22 cellular contexts compared by ENCODE assay signal in genomic region chr13:26585136-26585535, GRCh38. TPM values are rescaled to one million over a fixed set of nuclear protein-coding genes. Genes with fewer than 3 reads are reported as not detected.
DNase-seq lines count a peak whose midpoint lies in the region; ATAC-seq and TF ChIP-seq lines count a peak whose summit lies in the region.
"Had no signal": no experiment of that assay in that cellular context is flagged by ENCODE, and none has a peak within 500 bp of the region (broad histone marks: within the 10 kb centered on the region; RNA-seq: fewer than 3 reads in every experiment).

No MANE protein-coding gene starts in this region.

- H3K14ac ChIP-seq in IMR-90 (replicated peaks; ENCODE audit: low read depth, low read length) = 0 out of 2 replicates have a peak overlapping the region, but pooled peaks have one; percentile 15

- peaks cover 7% of the 10 kb centered on the region; the same call in 1 of the 2 replicates for H4K20me1 ChIP-seq in IMR-90 (ENCODE audit: insufficient read depth, low read length)
- H4K20me1 ChIP-seq in SK-N-SH (ENCODE audit: insufficient read depth) = no peaks in the 10 kb centered on the region
- H4K20me1 ChIP-seq in mammary epithelial cell (ENCODE audit: insufficient read depth, low read length) = no peaks in the 10 kb centered on the region
- H4K20me1 ChIP-seq: BLaER1 had no signal

- H3K27ac ChIP-seq in IMR-90 (ENCODE audit: insufficient read depth, low read length) (no peak overlapping the region), SK-N-SH (ENCODE audit: low read depth in 2 of 2, low read length in 1 of 2) (peak overlapping the region in 1 of 2 experiments; percentile 83; a peak in 3 of 4 replicates), mammary epithelial cell (ENCODE audit: insufficient read depth, low read depth, low read length) (no peak overlapping the region)
- H3K27ac ChIP-seq: A549, BLaER1 had no signal

- no peak overlapping the region for H4K91ac ChIP-seq in IMR-90 (ENCODE audit: insufficient read depth, low read depth, low read length)

- DNase-seq in AG10803 (ENCODE audit: low read depth) (peak; percentile 41), IMR-90 (peak; percentile 73), SK-N-SH (no peak), fibroblast of the aortic adventitia (ENCODE audit: low read depth) (peak; percentile 50), GM19238 (ENCODE audit: insufficient read length, low spot score) (no peak), mammary epithelial cell (no peak), left colon (no peak)
- DNase-seq in activated T-cell treated with anti-CD3 and anti-CD28 coated beads, Interleukin-2, amount 50 U/mL, for 24 hours = no peak
- DNase-seq: activated CD4-positive, alpha-beta T cell treated with anti-CD3 and anti-CD28 coated beads for 1 hour; activated naive CD4-positive, alpha-beta T cell treated with anti-CD3 and anti-CD28 coated beads, Interleukin-2, amount 10 ng/mL, durations not matched to agents 7 days and 5 days; activated T-cell treated with anti-CD3 and anti-CD28 coated beads, Interleukin-2, amount 50 U/mL, for 72 hours; naive B cell; NCI-H1105; NCI-H2081 treated with DMSO at 0.1 percent for 48 hours; NCI-H510A; stimulated activated CD4-positive, alpha-beta T cell treated with anti-CD3 and anti-CD28 coated beads, Interleukin-4, amount 100 ng/mL, for 1 hour had no signal

- no peak for TF ChIP-seq RAD21 in IMR-90 (IDR thresholded peaks at IDR 0.05; ENCODE audit: low read length)
- TF ChIP-seq RAD21 in SK-N-SH (IDR thresholded peaks at IDR 0.05; ENCODE audit: low read length) = no peak

- H3K36me3 ChIP-seq in IMR-90 (ENCODE audit: control insufficient read depth, insufficient read depth, low read length) (no peaks in the 10 kb centered on the region), SK-N-SH (replicated peaks in 1 of 2; ENCODE audit: control insufficient read depth in 1 of 2, insufficient read depth in 2 of 2, low read length in 1 of 2) (peaks cover 0 to 5% of the 10 kb centered on the region in 2 experiments), mammary epithelial cell (ENCODE audit: insufficient read depth, low read length) (no peaks in the 10 kb centered on the region)
- H3K36me3 ChIP-seq: BLaER1 had no signal

- TF ChIP-seq EP300 in SK-N-SH (IDR thresholded peaks at IDR 0.05; ENCODE audit: borderline replicate concordance in 1 of 2, low read depth in 1 of 2, low read length in 1 of 2) = no peak

- peaks cover 34% of the 10 kb centered on the region for H3K27me3 Mint-ChIP-seq in activated T-cell treated with anti-CD3 and anti-CD28 coated beads, Interleukin-2, amount 50 U/mL, for 24 hours
- H3K27me3 Mint-ChIP-seq: dendritic cell treated with granulocyte-macrophage colony-stimulating factor and Interleukin-4, amounts not matched to agents 40 ng/mL and 50 ng/mL, for 4 days; stimulated activated memory B cell treated with anti-CD40 and anti-IgM and Interleukin-4, amounts not matched to agents 10 μg/mL and 1 μg/mL and 100 μg/mL, for 72 hours had no signal

- BruUV-seq in IMR-90 (replicated peaks; lab: Mats Ljungman, UMichigan) (no TSS peak), mammary epithelial cell (replicated peaks; lab: Mats Ljungman, UMichigan) (no TSS peak)

- POLR2A ChIA-PET in IMR-90 (lab: Charles Lee; ENCODE audit: unreplicated experiment) = no interaction called here
- POLR2A ChIA-PET in SK-N-SH (lab: Yijun Ruan, JAX) = no interaction called here

- intact Hi-C loops in IMR-90 (cut with micrococcal nuclease) (no loop called here), mammary epithelial cell (cut with micrococcal nuclease) (no loop called here), left colon (cut with DNase I, micrococcal nuclease) (no loop called here)

- H3K23ac ChIP-seq in IMR-90 (ENCODE audit: low read depth, low read length) = no peak overlapping the region; the same call in 1 of the 2 replicates

- H3K4me3 Mint-ChIP-seq in activated T-cell treated with anti-CD3 and anti-CD28 coated beads, Interleukin-2, amount 50 U/mL, for 24 hours = no peak overlapping the region
- H3K4me3 Mint-ChIP-seq: activated naive CD4-positive, alpha-beta T cell treated with anti-CD3 and anti-CD28 coated beads, Interleukin-2, amount 10 ng/mL, durations not matched to agents 7 days and 5 days; activated T-cell treated with anti-CD3 and anti-CD28 coated beads, Interleukin-2, amount 50 U/mL, for 72 hours; dendritic cell treated with granulocyte-macrophage colony-stimulating factor and Interleukin-4, amounts not matched to agents 40 ng/mL and 50 ng/mL, for 4 days; naive B cell; stimulated activated memory B cell treated with anti-CD40 and anti-IgM and Interleukin-4, amounts not matched to agents 10 μg/mL and 1 μg/mL and 100 μg/mL, for 72 hours; T-helper 1 cell treated with Interleukin-12 subunit alpha and Interleukin-12 subunit beta and Interleukin-4 antibody, amounts not matched to agents 30 μg/mL and 1 μg/mL, for 36 hours had no signal

- peak overlapping the region; percentile 96; the same call in 1 of the 2 replicates for H3K18ac ChIP-seq in IMR-90 (ENCODE audit: low read depth, low read length)

- peaks cover 31% of the 10 kb centered on the region for H3F3A ChIP-seq in SK-N-SH (replicated peaks; ENCODE audit: insufficient read depth)

- H2BK120ac ChIP-seq in IMR-90 (ENCODE audit: low read depth, low read length) = peak overlapping the region; percentile 4; the same call in 1 of the 2 replicates

- H3K4me3 ChIP-seq in AG10803 (ENCODE audit: low read length) (no peak overlapping the region), IMR-90 (ENCODE audit: insufficient read depth, low read depth, low read length) (no peak overlapping the region), SK-N-SH (ENCODE audit: low read depth in 2 of 2, low read length in 1 of 2) (no peak overlapping the region; a peak in 1 of 4 replicates), fibroblast of the aortic adventitia (ENCODE audit: low read depth, low read length) (no peak overlapping the region), mammary epithelial cell (replicated peaks in 1 of 3; ENCODE audit: insufficient read depth in 1 of 3, low read depth in 2 of 3, low read length in 3 of 3) (no peak overlapping the region)
- H3K4me3 ChIP-seq: A549, BLaER1, GM12878 had no signal

- H3K79me2 ChIP-seq in SK-N-SH (ENCODE audit: insufficient read depth) (peaks cover 93% of the 10 kb centered on the region), mammary epithelial cell (ENCODE audit: insufficient read depth, low read length) (peaks cover 47% of the 10 kb centered on the region)

- no peaks in the 10 kb centered on the region for H3K27me3 ChIP-seq in IMR-90 (ENCODE audit: control insufficient read depth, insufficient read depth, low read length)
- H3K27me3 ChIP-seq in SK-N-SH (ENCODE audit: insufficient read depth) = no peaks in the 10 kb centered on the region
- H3K27me3 ChIP-seq in mammary epithelial cell (ENCODE audit: insufficient read depth, low read length) = no peaks in the 10 kb centered on the region
- H3K27me3 ChIP-seq: BLaER1 had no signal

- H3K9me3 ChIP-seq in IMR-90 (ENCODE audit: control insufficient read depth, insufficient read depth, low read length) (no peaks in the 10 kb centered on the region), SK-N-SH (no peaks in the 10 kb centered on the region), mammary epithelial cell (replicated peaks; ENCODE audit: insufficient read depth, low read length) (no peaks in the 10 kb centered on the region)
- H3K9me3 ChIP-seq: A549, BLaER1 had no signal

- no peak for TF ChIP-seq POLR2A in IMR-90 (IDR thresholded peaks at IDR 0.05; ENCODE audit: low read depth, low read length)

- no peak overlapping the region for H3K4ac ChIP-seq in IMR-90 (ENCODE audit: low read depth, low read length)

- H3K9me1 ChIP-seq in IMR-90 (ENCODE audit: insufficient read depth, low read length) = peaks cover 7% of the 10 kb centered on the region

- no peak overlapping the region for H2AK9ac ChIP-seq in IMR-90 (replicated peaks; ENCODE audit: low read depth, low read length, poor library complexity)

- no peaks in the 10 kb centered on the region for H3K9me2 ChIP-seq in SK-N-SH

- peaks cover 12 to 46% of the 10 kb centered on the region in 2 experiments for H3K79me1 ChIP-seq in IMR-90 (ENCODE audit: low read depth in 1 of 2, low read length in 2 of 2)

- H4K8ac ChIP-seq in IMR-90 (ENCODE audit: low read depth in 2 of 2, low read length in 2 of 2) = no peak overlapping the region; a peak in 1 of 4 replicates

- whole genome bisulfite sequencing in IMR-90 (ENCODE audit: extremely low coverage in 2 of 2, insufficient read length in 1 of 2), 2 experiments = no CpG with 5 or more reads among the region's 1 CpG
- 53% methylated on average over 1 of the region's 1 CpG for WGBS in SK-N-SH (ENCODE audit: low lambda C conversion rate)
- 95% methylated on average over 1 of the region's 1 CpG for WGBS in mammary epithelial cell (ENCODE audit: low coverage, missing lambda C conversion rate)

- peak; percentile 47 for ATAC-seq in IMR-90 (ENCODE audit: low read depth)
- ATAC-seq in left colon = no peak
- ATAC-seq: A549; activated T-cell treated with anti-CD3 and anti-CD28 coated beads, Interleukin-2, amount 50 U/mL, for 72 hours; GM12878; stimulated activated memory B cell treated with anti-CD40 and anti-IgM and Interleukin-4, amounts not matched to agents 10 μg/mL and 1 μg/mL and 100 μg/mL, for 72 hours had no signal

- no peak overlapping the region for H3K27ac Mint-ChIP-seq in activated T-cell treated with anti-CD3 and anti-CD28 coated beads, Interleukin-2, amount 50 U/mL, for 24 hours
- H3K27ac Mint-ChIP-seq: activated naive CD4-positive, alpha-beta T cell treated with anti-CD3 and anti-CD28 coated beads, Interleukin-2, amount 10 ng/mL, durations not matched to agents 7 days and 5 days; activated T-cell treated with anti-CD3 and anti-CD28 coated beads, Interleukin-2, amount 50 U/mL, for 72 hours; dendritic cell treated with granulocyte-macrophage colony-stimulating factor and Interleukin-4, amounts not matched to agents 40 ng/mL and 50 ng/mL, for 4 days; naive B cell; stimulated activated memory B cell treated with anti-CD40 and anti-IgM and Interleukin-4, amounts not matched to agents 10 μg/mL and 1 μg/mL and 100 μg/mL, for 72 hours; T-helper 1 cell treated with Interleukin-12 subunit alpha and Interleukin-12 subunit beta and Interleukin-4 antibody, amounts not matched to agents 30 μg/mL and 1 μg/mL, for 36 hours had no signal

- no peak overlapping the region for H2AFZ ChIP-seq in IMR-90 (replicated peaks; ENCODE audit: low read length, poor library complexity)
- H2AFZ ChIP-seq in SK-N-SH (ENCODE audit: low read depth) = no peak overlapping the region
- H2AFZ ChIP-seq in mammary epithelial cell (ENCODE audit: low read depth, low read length) = no peak overlapping the region

- no peaks in the 10 kb centered on the region for H3K9me3 Mint-ChIP-seq in activated T-cell treated with anti-CD3 and anti-CD28 coated beads, Interleukin-2, amount 50 U/mL, for 24 hours
- H3K9me3 Mint-ChIP-seq: activated naive CD4-positive, alpha-beta T cell treated with anti-CD3 and anti-CD28 coated beads, Interleukin-2, amount 10 ng/mL, durations not matched to agents 7 days and 5 days; activated T-cell treated with anti-CD3 and anti-CD28 coated beads, Interleukin-2, amount 50 U/mL, for 72 hours; dendritic cell treated with granulocyte-macrophage colony-stimulating factor and Interleukin-4, amounts not matched to agents 40 ng/mL and 50 ng/mL, for 4 days; naive B cell; stimulated activated memory B cell treated with anti-CD40 and anti-IgM and Interleukin-4, amounts not matched to agents 10 μg/mL and 1 μg/mL and 100 μg/mL, for 72 hours; T-helper 1 cell treated with Interleukin-12 subunit alpha and Interleukin-12 subunit beta and Interleukin-4 antibody, amounts not matched to agents 30 μg/mL and 1 μg/mL, for 36 hours had no signal

- no peak overlapping the region; the same call in 1 of the 2 replicates for H2AK5ac ChIP-seq in IMR-90 (ENCODE audit: low read depth, low read length)

- CTCF ChIA-PET in IMR-90 (lab: Yijun Ruan, JAX) (interaction anchor here (0.6 to 1.4 kb wide), 4 partner anchors 14 to 400 kb away, joined by 3 to 4 read pairs (median 4); no protein-coding TSS in a partner anchor), SK-N-SH (lab: Yijun Ruan, JAX) (interaction anchor here (0.9 to 2.0 kb wide), 3 partner anchors 17 to 113 kb away, joined by 3 to 5 read pairs (median 4); no protein-coding TSS in a partner anchor), mammary epithelial cell (lab: Charles Lee; ENCODE audit: low non-redundant PET) (no interaction called here)

- H3K9ac ChIP-seq in IMR-90 (ENCODE audit: low read depth, low read length) (no peak overlapping the region), SK-N-SH (no peak overlapping the region; the same call in 1 of the 2 replicates), mammary epithelial cell (ENCODE audit: insufficient read depth, low read length) (no peak overlapping the region)
- H3K9ac ChIP-seq: BLaER1 had no signal

- H2BK20ac ChIP-seq in IMR-90 (ENCODE audit: low read depth, low read length) = peak overlapping the region; percentile 48; the same call in 1 of the 2 replicates

- TF ChIP-seq CTCF in AG10803 (conservative IDR thresholded peaks at IDR 0.05; ENCODE audit: low read length) (no peak), IMR-90 (conservative IDR thresholded peaks at IDR 0.05; ENCODE audit: low read depth, low read length) (no peak), SK-N-SH (IDR thresholded peaks at IDR 0.05) (no peak), fibroblast of the aortic adventitia (IDR thresholded peaks at IDR 0.05; ENCODE audit: insufficient read depth, low read length) (no peak), mammary epithelial cell (conservative IDR thresholded peaks at IDR 0.05 in 1 of 2, IDR thresholded peaks at IDR 0.05 in 1 of 2; ENCODE audit: extremely low read depth in 1 of 2, insufficient read depth in 1 of 2, low read depth in 1 of 2, low read length in 2 of 2) (no peak)

- dilution Hi-C loops in IMR-90 (cut with HindIII; ENCODE audit: low sequenced_read_pairs, unreplicated experiment) = no loop called here
- dilution Hi-C loops in mammary epithelial cell (cut with HindIII; ENCODE audit: low sequenced_read_pairs) = no loop called here

- H3K56ac ChIP-seq in IMR-90 (ENCODE audit: extremely low read depth, insufficient read depth, low read length) = no peak overlapping the region

- H3K4me2 ChIP-seq in IMR-90 (ENCODE audit: low read depth, low read length) = peak overlapping the region; percentile 72; the same call in 1 of the 2 replicates
- H3K4me2 ChIP-seq in SK-N-SH = peak overlapping the region; percentile 56
- no peak overlapping the region for H3K4me2 ChIP-seq in mammary epithelial cell (ENCODE audit: insufficient read depth, low read depth, low read length)
- H3K4me2 ChIP-seq: A549, BLaER1 had no signal

- H3K4me1 Mint-ChIP-seq in activated T-cell treated with anti-CD3 and anti-CD28 coated beads, Interleukin-2, amount 50 U/mL, for 24 hours (ENCODE audit: low read depth) = no peaks in the 10 kb centered on the region
- H3K4me1 Mint-ChIP-seq: activated naive CD4-positive, alpha-beta T cell treated with anti-CD3 and anti-CD28 coated beads, Interleukin-2, amount 10 ng/mL, durations not matched to agents 7 days and 5 days; naive B cell; stimulated activated memory B cell treated with anti-CD40 and anti-IgM and Interleukin-4, amounts not matched to agents 10 μg/mL and 1 μg/mL and 100 μg/mL, for 72 hours had no signal

- no peaks in the 10 kb centered on the region for H3K36me3 Mint-ChIP-seq in activated T-cell treated with anti-CD3 and anti-CD28 coated beads, Interleukin-2, amount 50 U/mL, for 24 hours (ENCODE audit: low read depth)
- H3K36me3 Mint-ChIP-seq: activated naive CD4-positive, alpha-beta T cell treated with anti-CD3 and anti-CD28 coated beads, Interleukin-2, amount 10 ng/mL, durations not matched to agents 7 days and 5 days; naive B cell; stimulated activated memory B cell treated with anti-CD40 and anti-IgM and Interleukin-4, amounts not matched to agents 10 μg/mL and 1 μg/mL and 100 μg/mL, for 72 hours had no signal

- peaks cover 7% of the 10 kb centered on the region for H3K4me1 ChIP-seq in IMR-90 (ENCODE audit: control insufficient read depth, insufficient read depth, low read length)
- H3K4me1 ChIP-seq in SK-N-SH (ENCODE audit: control insufficient read depth in 1 of 2, insufficient read depth in 2 of 2, low read depth in 1 of 2, low read length in 1 of 2) = peaks cover 5 to 12% of the 10 kb centered on the region in 2 experiments
- peaks cover 4% of the 10 kb centered on the region for H3K4me1 ChIP-seq in mammary epithelial cell (ENCODE audit: insufficient read depth, low read length)
- H3K4me1 ChIP-seq: A549 had no signal

- no peak overlapping the region; the same call in 1 of the 2 replicates for H4K5ac ChIP-seq in IMR-90 (ENCODE audit: low read depth, low read length)

- H2BK5ac ChIP-seq in IMR-90 (ENCODE audit: low read depth, low read length, poor library complexity, severe bottlenecking) = peak overlapping the region; percentile 59

- no peak overlapping the region for H2BK15ac ChIP-seq in IMR-90 (ENCODE audit: low read depth, low read length)

- in situ Hi-C loops in IMR-90 (cut with MboI; ENCODE audit: low sequenced_read_pairs) = no loop called here
- in situ Hi-C loops in mammary epithelial cell (cut with MboI; ENCODE audit: low sequenced_read_pairs in 2 of 2) = no loop called here

RNA-seq across cellular contexts. Expression of gene WASF3, which starts 27.7 kb away (rescaled TPM):
- total RNA-seq in IMR-90 (2012; rRNA removed) = 4.3 and 5.8 TPM in 2 replicates
- 10.5 and 11.4 TPM in 2 replicates for polyA plus RNA-seq in IMR-90 (2012; rRNA removed)
- polyA plus RNA-seq in IMR-90 (2012; cell fraction: cytosol; rRNA removed) = 5.8 and 6.7 TPM in 2 replicates
- polyA plus RNA-seq in IMR-90 (2012; cell fraction: nucleus; rRNA removed; ENCODE audit: low replicate concordance) = 13.3 and 26.5 TPM in 2 replicates
- polyA plus RNA-seq in SK-N-SH (2012; rRNA removed) = 10.4 and 12.8 TPM in 2 replicates
- polyA plus RNA-seq in SK-N-SH (2012; cell fraction: cytosol; rRNA removed) = 14.4 and 14.8 TPM in 2 replicates
- polyA plus RNA-seq in SK-N-SH (2012; cell fraction: nucleus; rRNA removed) = 13.8 and 19.2 TPM in 2 replicates
- 11.7 and 13.5 TPM in 2 replicates for total RNA-seq in fibroblast of the aortic adventitia (ENCODE audit: low replicate concordance)
- total RNA-seq in mammary epithelial cell = 10 to 100 TPM in 1 of 2 donors, 1 to 10 TPM in 1; 7.7 to 19.4 TPM
- polyA plus RNA-seq in mammary epithelial cell = 6.8 TPM
- polyA minus RNA-seq in mammary epithelial cell = 11.8 TPM
- total RNA-seq in left colon = 1 to 10 TPM; 3.1 to 4.1 TPM

Comparison
In these comparisons a context has a peak if more than half of its experiments do, and no peak if none do; other contexts are left out.
1. DNase-seq: peak in AG10803 (single experiment), IMR-90 (single experiment) and fibroblast of the aortic adventitia (single experiment); none in SK-N-SH (single experiment), GM19238 (single experiment), mammary epithelial cell (single experiment), left colon (0 of 2) and activated T-cell treated with anti-CD3 and anti-CD28 coated beads, Interleukin-2, amount 50 U/mL, for 24 hours (single experiment).